Comparison of ENCODE assay signal across 9 cellular contexts in the genomic region with DNA sequence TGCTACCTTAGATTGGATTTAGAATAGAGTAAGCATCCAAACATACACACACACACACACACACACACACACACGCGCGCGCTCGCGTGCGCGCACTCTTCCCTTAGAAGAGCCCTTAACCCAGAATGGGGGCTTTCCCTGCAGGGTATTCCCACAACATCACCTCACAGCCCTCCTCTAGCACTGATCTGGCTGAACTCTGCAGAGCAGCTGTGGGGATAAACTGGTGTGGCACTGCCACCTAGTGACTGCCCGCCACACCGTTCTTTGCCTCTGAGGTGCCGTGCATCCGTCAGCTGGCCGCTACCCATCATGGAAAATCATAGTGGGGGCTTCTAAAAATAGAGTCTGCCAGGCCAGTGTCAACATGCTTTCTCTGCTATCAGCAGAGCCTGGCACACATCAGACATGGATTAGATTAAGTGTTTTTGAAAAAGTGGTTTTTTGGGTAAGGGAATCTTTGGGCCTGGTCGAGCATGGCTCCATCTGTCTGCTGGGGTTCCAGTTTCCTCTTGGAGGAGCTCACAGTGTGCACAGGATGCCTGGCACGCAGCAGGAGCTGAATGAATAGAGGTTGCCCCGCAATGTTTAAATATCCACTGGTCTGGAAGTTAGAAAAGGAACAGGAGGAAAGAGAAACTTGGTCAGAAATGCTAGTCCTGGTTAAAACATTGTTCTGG.
DNase-seq lines count a peak whose midpoint lies in the region; ATAC-seq and TF ChIP-seq lines count a peak whose summit lies in the region.
"Had no signal": no experiment of that assay in that cellular context is flagged by ENCODE, and none has a peak within 500 bp of the region (broad histone marks: within the 10 kb centered on the region; RNA-seq: fewer than 3 reads in every experiment).

No MANE protein-coding gene starts in this region.

- no peak overlapping the region for H3K4me3 Mint-ChIP-seq in effector memory CD8-positive, alpha-beta T cell

- H3K27me3 ChIP-seq in cardiac muscle cell: no peaks in the 10 kb centered on the region
- no peaks in the 10 kb centered on the region for H3K27me3 ChIP-seq in prostate gland (replicated peaks; ENCODE audit: insufficient read depth)

- no peaks in the 10 kb centered on the region for H3K9me3 ChIP-seq in cardiac muscle cell (ENCODE audit: low read depth)
- no peaks in the 10 kb centered on the region for H3K9me3 ChIP-seq in prostate gland

- H3K27ac Mint-ChIP-seq in effector memory CD8-positive, alpha-beta T cell: no peak overlapping the region

- peak overlapping the region; percentile 51 for H3K27ac ChIP-seq in cardiac muscle cell
- no peak overlapping the region for H3K27ac ChIP-seq in prostate gland
- H3K27ac ChIP-seq: epithelial cell of prostate had no signal

- 3% methylated on average over 16 of the region's 16 CpGs for WGBS in prostate gland

- no peaks in the 10 kb centered on the region for H3K4me1 Mint-ChIP-seq in effector memory CD8-positive, alpha-beta T cell (ENCODE audit: low read depth in 2 of 2)

- H3K27me3 Mint-ChIP-seq in effector memory CD8-positive, alpha-beta T cell: no peaks in the 10 kb centered on the region

- H3K9me3 Mint-ChIP-seq in effector memory CD8-positive, alpha-beta T cell: peaks cover 0 to 2% of the 10 kb centered on the region in 2 donors

- no peak for TF ChIP-seq POLR2A in prostate gland (IDR thresholded peaks at IDR 0.05)

- H3K36me3 Mint-ChIP-seq in effector memory CD8-positive, alpha-beta T cell (ENCODE audit: insufficient read depth): no peaks in the 10 kb centered on the region

- intact Hi-C loops in prostate gland (cut with DNase I): loop anchor here (5.0 to 10.0 kb wide), 5 partner anchors 143 to 835 kb away; no protein-coding TSS in a partner anchor

- TF ChIP-seq CTCF in cardiac muscle cell (IDR thresholded peaks at IDR 0.05; ENCODE audit: low read depth, low read length) (peak; percentile 88), prostate gland (IDR thresholded peaks at IDR 0.05) (peak; percentile 43 to 82 (median 72))

- H3K4me1 ChIP-seq in cardiac muscle cell (ENCODE audit: low read depth) (peaks cover 25% of the 10 kb centered on the region), prostate gland (replicated peaks) (no peaks in the 10 kb centered on the region)

- H3K36me3 ChIP-seq in cardiac muscle cell (no peaks in the 10 kb centered on the region), prostate gland (no peaks in the 10 kb centered on the region)

- peak; percentile 60 for DNase-seq in Daoy (ENCODE audit: low read depth)
- peak; percentile 31 to 55 for DNase-seq in NOMO-1 (lab: John Stamatoyannopoulos, UW; ENCODE audit: unreplicated experiment in 2 of 2)
- DNase-seq in activated effector memory CD4-positive, alpha-beta T cell treated with anti-CD3 and anti-CD28 coated beads, Interleukin-2, amount 50 U/mL, for 16 hours: peak; percentile 71
- peak; percentile 70 to 90 for DNase-seq in cardiac muscle cell (ENCODE audit: low read depth in 1 of 2, low spot score in 1 of 2)
- peak; percentile 66 for DNase-seq in prostate gland (ENCODE audit: low spot score)
- DNase-seq in effector memory CD8-positive, alpha-beta T cell: no peak

- H3K4me3 ChIP-seq in cardiac muscle cell (no peak overlapping the region), prostate gland (no peak overlapping the region)

- ATAC-seq in GM19452 (IDR thresholded peaks at IDR 0.05; ENCODE audit: unreplicated experiment) (peak; percentile 98), HG03432 (IDR thresholded peaks at IDR 0.05; ENCODE audit: unreplicated experiment) (peak; percentile 97)
- no peak for ATAC-seq in effector memory CD8-positive, alpha-beta T cell (replicated peaks)

Comparison
In these comparisons a context has a peak if more than half of its experiments do, and no peak if none do; other contexts are left out.
1. DNase-seq: peak in Daoy (single experiment), NOMO-1 (2 of 2), activated effector memory CD4-positive, alpha-beta T cell treated with anti-CD3 and anti-CD28 coated beads, Interleukin-2, amount 50 U/mL, for 16 hours (single experiment), cardiac muscle cell (2 of 2) and prostate gland (single experiment); none in effector memory CD8-positive, alpha-beta T cell (0 of 3).